Comparison of ENCODE assay signal across 2 cellular contexts in the genomic region with DNA sequence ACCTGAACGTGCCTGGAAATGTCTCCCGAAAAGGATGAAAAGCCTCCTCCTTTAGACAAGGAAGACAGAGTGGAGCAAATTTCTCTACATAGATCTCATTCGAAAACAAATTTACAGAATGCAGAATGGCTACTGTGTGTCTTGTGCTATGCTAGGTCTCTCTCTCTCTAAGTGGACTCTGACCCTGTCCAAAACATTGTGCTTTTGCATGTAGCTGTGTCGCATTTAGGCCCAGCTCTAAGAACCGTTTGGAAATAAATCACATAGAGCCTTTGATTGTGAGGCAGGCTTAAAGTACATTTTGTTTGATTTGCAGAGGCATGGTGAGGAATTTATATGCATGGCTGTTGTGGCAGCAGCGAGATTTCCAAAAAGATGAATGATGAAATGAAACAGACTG.
TF ChIP-seq lines count a peak whose summit lies in the region.

No MANE protein-coding gene starts in this region.

TF ChIP-seq in HepG2, 621 proteins besides CTCF, POLR2A, EP300 and RAD21:
- TF ChIP-seq ZNF629 (CRISPR knock-in tag; conservative IDR thresholded peaks at IDR 0.05) (no peak), ZNF7 (CRISPR knock-in tag; IDR thresholded peaks at IDR 0.05) (peak; percentile 93)

TF ChIP-seq in H1, 55 proteins besides CTCF, POLR2A, EP300 and RAD21:
- TF ChIP-seq RFX5 (IDR thresholded peaks at IDR 0.05; ENCODE audit: borderline replicate concordance, low read depth, low read length) (no peak), CREB1 (IDR thresholded peaks at IDR 0.05) (no peak)
